In the genomic region with DNA sequence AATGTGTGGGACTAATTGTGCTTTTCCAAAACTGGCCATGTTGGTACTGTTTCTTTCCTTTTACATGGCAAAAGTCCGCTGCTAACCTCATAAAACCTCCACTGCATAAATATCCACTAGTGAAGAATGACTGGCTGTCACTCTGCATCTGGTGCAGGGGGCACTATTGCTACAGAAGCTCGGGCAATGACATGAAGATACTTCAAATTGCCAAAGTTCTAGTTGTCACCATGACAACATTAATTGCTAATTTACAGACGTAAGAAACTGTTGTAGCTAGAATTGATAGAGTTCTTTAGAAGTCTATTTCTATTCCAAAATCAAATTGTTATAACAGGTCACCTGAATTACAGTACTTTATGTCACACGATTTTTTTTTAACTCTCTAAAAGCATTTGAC, we compare ENCODE assay signal across 8 cellular contexts. TPM values are rescaled to one million over a fixed set of nuclear protein-coding genes. Genes with fewer than 3 reads are reported as not detected.
A peak's percentile ranks its signal among the peaks of the same experiment; 100 is the strongest.
DNase-seq lines count a peak whose midpoint lies in the region; ATAC-seq and TF ChIP-seq lines count a peak whose summit lies in the region.

No MANE protein-coding gene starts in this region.

- H3K36me3 ChIP-seq in CD8-positive, alpha-beta T cell (ENCODE audit: insufficient read depth, low read length) = no peaks in the 10 kb centered on the region

- peaks cover 19% of the 10 kb centered on the region for H3K4me1 Mint-ChIP-seq in CD8-positive, alpha-beta T cell (ENCODE audit: low read depth)
- peaks cover 8% of the 10 kb centered on the region for H3K4me1 Mint-ChIP-seq in activated T-helper 17 cell treated with anti-CD3 and anti-CD28 coated beads, Interleukin-2, amount 50 U/mL, for 72 hours

- peaks cover 2% of the 10 kb centered on the region for H3K27me3 Mint-ChIP-seq in CD8-positive, alpha-beta T cell (ENCODE audit: low read depth)
- H3K27me3 Mint-ChIP-seq in activated T-helper 17 cell treated with anti-CD3 and anti-CD28 coated beads, Interleukin-2, amount 50 U/mL, for 72 hours = no peaks in the 10 kb centered on the region

- peaks cover 8% of the 10 kb centered on the region for H3K36me3 Mint-ChIP-seq in CD8-positive, alpha-beta T cell
- H3K36me3 Mint-ChIP-seq in activated T-helper 17 cell treated with anti-CD3 and anti-CD28 coated beads, Interleukin-2, amount 50 U/mL, for 72 hours (ENCODE audit: low read depth) = no peaks in the 10 kb centered on the region

- CTCF ChIA-PET in CD8-positive, alpha-beta T cell (lab: Charles Lee) = interaction anchor here (1.2 to 1.7 kb wide), 2 partner anchors 9 to 135 kb away, joined by 3 to 10 read pairs; no protein-coding TSS in a partner anchor

- no peak for ATAC-seq in CD8-positive, alpha-beta T cell
- no peak for ATAC-seq in activated T-helper 17 cell treated with anti-CD3 and anti-CD28 coated beads, Interleukin-2, amount 50 U/mL, for 72 hours (replicated peaks)
- ATAC-seq in HG03457 (IDR thresholded peaks at IDR 0.05; ENCODE audit: unreplicated experiment) (no peak), GM21786 (IDR thresholded peaks at IDR 0.05; ENCODE audit: unreplicated experiment) (no peak), HG03432 (IDR thresholded peaks at IDR 0.05; ENCODE audit: unreplicated experiment) (no peak)

- intact Hi-C loops in CD8-positive, alpha-beta T cell (cut with DNase I, micrococcal nuclease) = loop anchor here (2.0 to 10.0 kb wide), 7 partner anchors 39 to 1744 kb away; a partner anchor contains a TSS

- TF ChIP-seq CTCF in CD8-positive, alpha-beta T cell (IDR thresholded peaks at IDR 0.05) = no peak

- no peaks in the 10 kb centered on the region for H3K27me3 ChIP-seq in CD8-positive, alpha-beta T cell (ENCODE audit: insufficient read depth, low read length)

- peaks cover 11% of the 10 kb centered on the region for H3K4me1 ChIP-seq in CD8-positive, alpha-beta T cell (ENCODE audit: insufficient read depth, low read length)

- peak in 1 of 7 experiments; percentile 46 for DNase-seq in CD8-positive, alpha-beta T cell
- DNase-seq in Jurkat, Clone E6-1 (ENCODE audit: low read depth, low spot score) = no peak
- DNase-seq in medulla oblongata (ENCODE audit: extremely low spot score) (peak; percentile 44), DMS153 treated with DMSO at 0.1 percent for 48 hours (lab: John Stamatoyannopoulos, UW; ENCODE audit: unreplicated experiment) (no peak)

- POLR2A ChIA-PET in CD8-positive, alpha-beta T cell (lab: Charles Lee) = interaction anchor here (0.6 to 1.5 kb wide), 2 partner anchors 13 to 130 kb away, joined by 4 read pairs; no protein-coding TSS in a partner anchor

- no peaks in the 10 kb centered on the region for H3K9me3 ChIP-seq in CD8-positive, alpha-beta T cell (ENCODE audit: low read length)

- H3K9me3 Mint-ChIP-seq in CD8-positive, alpha-beta T cell = peaks cover 13% of the 10 kb centered on the region
- peaks cover 3% of the 10 kb centered on the region for H3K9me3 Mint-ChIP-seq in activated T-helper 17 cell treated with anti-CD3 and anti-CD28 coated beads, Interleukin-2, amount 50 U/mL, for 72 hours

- peak overlapping the region; percentile 86 for H3K27ac ChIP-seq in CD8-positive, alpha-beta T cell (ENCODE audit: low read depth, low read length)

- H3K4me3 Mint-ChIP-seq in CD8-positive, alpha-beta T cell = peak overlapping the region; percentile 95
- H3K4me3 Mint-ChIP-seq in activated T-helper 17 cell treated with anti-CD3 and anti-CD28 coated beads, Interleukin-2, amount 50 U/mL, for 72 hours = peak overlapping the region; percentile 90

- H3K27ac Mint-ChIP-seq in CD8-positive, alpha-beta T cell = peak overlapping the region; percentile 99
- H3K27ac Mint-ChIP-seq in activated T-helper 17 cell treated with anti-CD3 and anti-CD28 coated beads, Interleukin-2, amount 50 U/mL, for 72 hours = peak overlapping the region; percentile 97

- H3K4me3 ChIP-seq in CD8-positive, alpha-beta T cell (ENCODE audit: low read depth, low read length) = no peak overlapping the region
- peak overlapping the region; percentile 84 for H3K4me3 ChIP-seq in Jurkat, Clone E6-1 (ENCODE audit: low read length)

RNA-seq across cellular contexts. Expression of a gene that starts 0.9 kb away (rescaled TPM):
- 1 to 10 TPM in 1 of 2 experiments, under 1 TPM in 1; 0.95 to 1.4 TPM for total RNA-seq in CD8-positive, alpha-beta T cell
- polyA plus RNA-seq in Jurkat, Clone E6-1 (2012; ENCODE audit: insufficient read depth, insufficient read length) = 0.53 TPM
- total RNA-seq in activated T-helper 17 cell treated with anti-CD3 and anti-CD28 coated beads, Interleukin-2, amount 50 U/mL, for 72 hours = not detected

RNA-seq across cellular contexts. Expression of a gene that starts 0.9 kb away (rescaled TPM):
- 1 to 10 TPM; 2.3 TPM for total RNA-seq in CD8-positive, alpha-beta T cell
- polyA plus RNA-seq in Jurkat, Clone E6-1 (2012; ENCODE audit: insufficient read depth, insufficient read length) = 10.0 TPM
- total RNA-seq in activated T-helper 17 cell treated with anti-CD3 and anti-CD28 coated beads, Interleukin-2, amount 50 U/mL, for 72 hours = 1 to 10 TPM; 2.9 to 4.3 TPM

RNA-seq across cellular contexts. Expression of a gene that starts 40.3 kb away (rescaled TPM):
- total RNA-seq in CD8-positive, alpha-beta T cell = under 1 TPM; 0.35 to 0.36 TPM
- 30.9 TPM for polyA plus RNA-seq in Jurkat, Clone E6-1 (2012; ENCODE audit: insufficient read depth, insufficient read length)
- total RNA-seq in activated T-helper 17 cell treated with anti-CD3 and anti-CD28 coated beads, Interleukin-2, amount 50 U/mL, for 72 hours = 10 to 100 TPM in 1 of 2 donors, 1 to 10 TPM in 1; 3.2 to 10.4 TPM
